Comparison of ENCODE assay signal across 8 cellular contexts in genomic region chr13:41018583-41018909, GRCh38. TPM values are rescaled to one million over a fixed set of nuclear protein-coding genes. Genes with fewer than 3 reads are reported as not detected.
DNase-seq lines count a peak whose midpoint lies in the region; ATAC-seq, FAIRE-seq and TF ChIP-seq lines count a peak whose summit lies in the region.

No MANE protein-coding gene starts in this region.

- no peaks in the 10 kb centered on the region for H3K27me3 Mint-ChIP-seq in Caco-2 (ENCODE audit: insufficient read depth, unreplicated experiment)

- DNase-seq in Caco-2, result no peak
- no peak for DNase-seq in pancreas
- DNase-seq in NCI-H748 (lab: John Stamatoyannopoulos, UW; ENCODE audit: unreplicated experiment), result no peak
- no peak for DNase-seq in NCI-H2196 (lab: John Stamatoyannopoulos, UW; ENCODE audit: unreplicated experiment)
- no peak for DNase-seq in AG08395 (ENCODE audit: low spot score)
- DNase-seq in left ventricle myocardium superior, result no peak

- H3K4me1 ChIP-seq in Caco-2 (peaks cover 57% of the 10 kb centered on the region), OCI-LY1 (ENCODE audit: insufficient read depth, low read length, severe bottlenecking) (peaks cover 56% of the 10 kb centered on the region), duodenal mucosa (ENCODE audit: control insufficient read depth in 1 of 2, insufficient read depth in 2 of 2, low read length in 2 of 2) (peaks cover 25 to 49% of the 10 kb centered on the region in 2 donors), pancreas (peaks cover 6 to 46% (median 39%) of the 10 kb centered on the region in 3 donors)

- peak overlapping the region; percentile 26 for H3K4me3 ChIP-seq in Caco-2 (ENCODE audit: low read depth, low read length)
- H3K4me3 ChIP-seq in OCI-LY1 (ENCODE audit: low read depth, low read length, poor library complexity, severe bottlenecking), result peak overlapping the region; percentile 75
- H3K4me3 ChIP-seq in duodenal mucosa (ENCODE audit: low read depth in 1 of 2, low read length in 2 of 2), result peak overlapping the region; percentile 75 to 76
- peak overlapping the region in 3 of 4 donors; percentile 9 to 41 (median 12) for H3K4me3 ChIP-seq in pancreas

- H3K9ac ChIP-seq in OCI-LY1 (ENCODE audit: low read length), result peak overlapping the region; percentile 83
- peak overlapping the region; percentile 83 to 89 for H3K9ac ChIP-seq in duodenal mucosa (ENCODE audit: low read depth in 1 of 2, low read length in 2 of 2)

- H3K9me3 ChIP-seq in Caco-2 (no peaks in the 10 kb centered on the region), OCI-LY1 (ENCODE audit: low read length) (no peaks in the 10 kb centered on the region), duodenal mucosa (ENCODE audit: control insufficient read depth in 1 of 2, low read length in 2 of 2) (no peaks in the 10 kb centered on the region), pancreas (no peaks in the 10 kb centered on the region)

- H3K9me3 Mint-ChIP-seq in Caco-2 (ENCODE audit: unreplicated experiment), result no peaks in the 10 kb centered on the region

- no peaks in the 10 kb centered on the region for H3F3A ChIP-seq in OCI-LY1 (ENCODE audit: insufficient read depth, low read length)

- H3K4me2 ChIP-seq in OCI-LY1 (ENCODE audit: low read length), result peak overlapping the region; percentile 57

- peaks cover 91% of the 10 kb centered on the region for H3K79me2 ChIP-seq in OCI-LY1 (ENCODE audit: insufficient read depth, low read length)

- no peak overlapping the region for H2AFZ ChIP-seq in OCI-LY1 (ENCODE audit: low read length)

- H3K9me2 ChIP-seq in OCI-LY1 (ENCODE audit: low read depth, low read length), result no peaks in the 10 kb centered on the region

- ATAC-seq in pancreas (peak in 1 of 4 donors; percentile 34), left ventricle myocardium superior (no peak)

- TF ChIP-seq CTCF in Caco-2 (IDR thresholded peaks at IDR 0.05; ENCODE audit: insufficient read depth in 1 of 2, low read depth in 1 of 2, low read length in 1 of 2, severe bottlenecking in 1 of 2, unreplicated experiment in 1 of 2) (no peak), OCI-LY1 (IDR thresholded peaks at IDR 0.05; ENCODE audit: low read length) (no peak), pancreas (IDR thresholded peaks at IDR 0.05) (no peak)

- intact Hi-C loops in Caco-2 (cut with micrococcal nuclease; ENCODE audit: unreplicated experiment), result loop anchor here (5.0 kb wide), 1 partner anchor 96 kb away; no protein-coding TSS in a partner anchor
- intact Hi-C loops in pancreas (cut with DNase I), result no loop called here
- intact Hi-C loops in left ventricle myocardium superior (cut with micrococcal nuclease), result no loop called here

- peak overlapping the region; percentile 88 for H3K27ac Mint-ChIP-seq in Caco-2 (ENCODE audit: unreplicated experiment)

- FAIRE-seq in pancreas (lab: Jason Lieb, UNC), result peak; percentile 75

- WGBS in pancreas, 2 donors, result 28 to 39% methylated on average over 1 of the region's 1 CpG

- H3K27ac ChIP-seq in OCI-LY1 (ENCODE audit: low read depth, low read length, poor library complexity, severe bottlenecking), result peak overlapping the region; percentile 95
- peak overlapping the region; percentile 91 for H3K27ac ChIP-seq in duodenal mucosa (ENCODE audit: low read depth, low read length)
- H3K27ac ChIP-seq in pancreas, result peak overlapping the region; percentile 22 to 96 (median 82)

- H3K27me3 ChIP-seq in Caco-2 (replicated peaks; ENCODE audit: control insufficient read depth, insufficient read depth, low read length) (no peaks in the 10 kb centered on the region), OCI-LY1 (ENCODE audit: insufficient read depth, low read length) (no peaks in the 10 kb centered on the region), duodenal mucosa (ENCODE audit: control insufficient read depth in 1 of 2, insufficient read depth in 2 of 2, low read length in 2 of 2) (no peaks in the 10 kb centered on the region), pancreas (no peaks in the 10 kb centered on the region)

- POLR2A ChIA-PET in Caco-2 (lab: Charles Lee), result interaction anchor here (0.8 kb wide), 1 partner anchor 42 kb away, joined by 3 read pairs; the partner anchor contains the start of gene WBP4

- H3K36me3 ChIP-seq in Caco-2 (ENCODE audit: control insufficient read depth, insufficient read depth, low read length) (no peaks in the 10 kb centered on the region), OCI-LY1 (ENCODE audit: insufficient read depth, low read length) (peaks cover 31% of the 10 kb centered on the region), duodenal mucosa (ENCODE audit: control insufficient read depth in 1 of 2, insufficient read depth in 2 of 2, low read length in 2 of 2) (no peaks in the 10 kb centered on the region), pancreas (no peaks in the 10 kb centered on the region)

- peaks cover 22% of the 10 kb centered on the region for H3K36me3 Mint-ChIP-seq in Caco-2 (ENCODE audit: insufficient read depth, unreplicated experiment)

- no peaks in the 10 kb centered on the region for H4K20me1 ChIP-seq in OCI-LY1 (ENCODE audit: insufficient read depth, low read length)

- H3K4me1 Mint-ChIP-seq in Caco-2 (ENCODE audit: low read depth, unreplicated experiment), result peaks cover 53% of the 10 kb centered on the region

- CTCF ChIA-PET in Caco-2 (lab: Charles Lee), result interaction anchor here (1.7 kb wide), 1 partner anchor 36 kb away, joined by 5 read pairs; no protein-coding TSS in a partner anchor

- H3K4me3 Mint-ChIP-seq in Caco-2 (ENCODE audit: unreplicated experiment), result peak overlapping the region; percentile 75

- no TSS peak for BruUV-seq in Caco-2 (replicated peaks; lab: Mats Ljungman, UMichigan)

RNA-seq across cellular contexts. Expression of gene ELF1, which starts 0.6 kb away (rescaled TPM):
- total RNA-seq in Caco-2 (2022), result 108 and 116 TPM in 2 replicates
- total RNA-seq in pancreas, result 10 to 100 TPM; 31.6 to 61.6 (median 40.6) TPM
- polyA plus RNA-seq in pancreas, result 10 to 100 TPM in 1 of 2 donors, 1 to 10 TPM in 1; 9.4 to 18.5 TPM
- 33.3 TPM for total RNA-seq in left ventricle myocardium superior

RNA-seq across cellular contexts. Expression of gene WBP4, which starts 42.8 kb away (rescaled TPM):
- total RNA-seq in Caco-2 (2022), result 12.9 and 13.6 TPM in 2 replicates
- 1 to 10 TPM; 2.1 to 5.4 (median 3.0) TPM for total RNA-seq in pancreas
- 10 to 100 TPM in 1 of 2 donors, 1 to 10 TPM in 1; 5.1 to 12.2 TPM for polyA plus RNA-seq in pancreas
- total RNA-seq in left ventricle myocardium superior, result 20.8 TPM

Comparison
In these comparisons a context has a peak if more than half of its experiments do, and no peak if none do; other contexts are left out.
1. H3K4me3 ChIP-seq: peak in every context shown above with its lines; median percentile 76 in duodenal mucosa; 75 in OCI-LY1; 26 in Caco-2; 12 in pancreas.